19 cellular contexts compared by ENCODE assay signal in the genomic region with DNA sequence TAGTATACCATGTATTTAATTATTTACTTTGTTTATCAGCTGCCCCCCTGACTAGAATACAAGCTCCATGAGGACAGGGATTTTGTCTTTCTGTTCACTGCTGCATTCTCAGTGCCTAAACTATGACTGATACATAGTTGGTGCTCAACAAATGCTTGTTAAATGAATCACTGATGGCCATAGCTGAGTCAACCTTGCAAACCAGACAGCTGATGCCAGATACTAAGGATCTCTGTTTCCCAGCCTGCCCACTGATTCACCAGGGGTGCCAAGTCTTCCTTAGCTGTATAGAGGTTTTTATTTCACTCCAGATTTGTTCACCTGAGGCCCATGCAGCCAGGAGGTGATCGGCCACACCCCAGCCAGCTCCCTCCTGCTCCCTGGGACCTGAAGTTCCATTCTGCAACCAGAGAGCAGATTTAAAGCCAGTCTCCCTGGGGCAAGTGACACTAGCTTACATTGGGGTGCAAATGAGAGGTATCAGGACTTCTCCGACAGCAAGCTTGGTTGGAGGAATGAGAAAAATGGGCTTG.
A peak's percentile ranks its signal among the peaks of the same experiment; 100 is the strongest.
DNase-seq lines count a peak whose midpoint lies in the region; ATAC-seq, FAIRE-seq and TF ChIP-seq lines count a peak whose summit lies in the region.
"Had no signal": no experiment of that assay in that cellular context is flagged by ENCODE, and none has a peak within 500 bp of the region (broad histone marks: within the 10 kb centered on the region; RNA-seq: fewer than 3 reads in every experiment).

No MANE protein-coding gene starts in this region.

- intact Hi-C loops in vagina (cut with DNase I) (no loop called here), OCI-LY7 (cut with micrococcal nuclease; ENCODE audit: unreplicated experiment) (no loop called here)

- POLR2A ChIA-PET in OCI-LY7 (lab: Charles Lee): interaction anchor here (0.5 to 1.0 kb wide), 3 partner anchors 9 to 11 kb away, joined by 3 to 4 read pairs (median 3); no protein-coding TSS in a partner anchor

- H3K36me3 ChIP-seq in astrocyte (ENCODE audit: insufficient read depth, low read length) (no peaks in the 10 kb centered on the region), vagina (no peaks in the 10 kb centered on the region), OCI-LY7 (ENCODE audit: insufficient read depth, low read length) (no peaks in the 10 kb centered on the region)
- H3K36me3 ChIP-seq: Peyer's patch had no signal

- no peak overlapping the region for H2AFZ ChIP-seq in astrocyte (ENCODE audit: low read depth, low read length)
- H2AFZ ChIP-seq in OCI-LY7 (ENCODE audit: low read length): no peak overlapping the region

- BruUV-seq in OCI-LY7 (replicated peaks; lab: Mats Ljungman, UMichigan): no TSS peak

- no peak overlapping the region for H3K27ac Mint-ChIP-seq in astrocyte (ENCODE audit: unreplicated experiment)

- H3K27ac ChIP-seq in astrocyte (ENCODE audit: low read depth, low read length): no peak overlapping the region
- no peak overlapping the region for H3K27ac ChIP-seq in vagina
- no peak overlapping the region for H3K27ac ChIP-seq in OCI-LY7 (ENCODE audit: low read depth, low read length, poor library complexity, severe bottlenecking)
- H3K27ac ChIP-seq: A549, C4-2B, Peyer's patch had no signal

- no peaks in the 10 kb centered on the region for H3K79me2 ChIP-seq in astrocyte (ENCODE audit: insufficient read depth, low read length)
- no peaks in the 10 kb centered on the region for H3K79me2 ChIP-seq in OCI-LY7 (ENCODE audit: insufficient read depth, low read depth, low read length)

- H3K4me1 ChIP-seq in astrocyte (ENCODE audit: insufficient read depth, low read length): no peaks in the 10 kb centered on the region
- no peaks in the 10 kb centered on the region for H3K4me1 ChIP-seq in vagina
- H3K4me1 ChIP-seq in OCI-LY7 (ENCODE audit: insufficient read depth, low read length, poor library complexity, severe bottlenecking): no peaks in the 10 kb centered on the region
- H3K4me1 ChIP-seq: A549, Peyer's patch had no signal

- no peaks in the 10 kb centered on the region for H3K36me3 Mint-ChIP-seq in astrocyte (ENCODE audit: low read depth, unreplicated experiment)

- peaks cover 10% of the 10 kb centered on the region for H3K4me1 Mint-ChIP-seq in astrocyte (ENCODE audit: low read depth, unreplicated experiment)

- H3K27me3 ChIP-seq in astrocyte (ENCODE audit: insufficient read depth, low read length) (no peaks in the 10 kb centered on the region), vagina (no peaks in the 10 kb centered on the region)
- H3K27me3 ChIP-seq: Peyer's patch had no signal

- FAIRE-seq in astrocyte (lab: Jason Lieb, UNC): no peak
- FAIRE-seq: A549, H1 had no signal

- DNase-seq in D341Med (ENCODE audit: low spot score) (peak; percentile 1), HT1080 (ENCODE audit: low read depth) (peak; percentile 21), astrocyte (ENCODE audit: low read depth) (peak; percentile 2), iris pigment epithelial cell (ENCODE audit: low read depth) (peak; percentile 34), vagina (ENCODE audit: extremely low spot score in 2 of 2) (no peak), OCI-LY7 (ENCODE audit: low spot score) (no peak), 8988T (no peak)
- DNase-seq: DMS153, Karpas-422, NCI-H1417, NCI-H1930, NCI-H2171, NCI-H510A, NCI-H82, Peyer's patch had no signal

- no peak overlapping the region for H3K4me3 Mint-ChIP-seq in astrocyte (ENCODE audit: unreplicated experiment)

- H3K9ac ChIP-seq in astrocyte (ENCODE audit: low read length): no peak overlapping the region

- peaks cover 4% of the 10 kb centered on the region for H3K9me3 Mint-ChIP-seq in astrocyte (ENCODE audit: unreplicated experiment)

- TF ChIP-seq CTCF in astrocyte (IDR thresholded peaks at IDR 0.05; ENCODE audit: insufficient read depth, low read depth, low read length) (no peak), vagina (IDR thresholded peaks at IDR 0.05) (no peak), OCI-LY7 (conservative IDR thresholded peaks at IDR 0.05; ENCODE audit: low read length) (no peak)

- H3K4me3 ChIP-seq in astrocyte (ENCODE audit: insufficient read depth, low read depth, low read length) (no peak overlapping the region), vagina (no peak overlapping the region), OCI-LY7 (ENCODE audit: low read depth, low read length, poor library complexity, severe bottlenecking) (no peak overlapping the region)
- H3K4me3 ChIP-seq: A549, Peyer's patch had no signal

- ATAC-seq in GM21529 (IDR thresholded peaks at IDR 0.05; ENCODE audit: unreplicated experiment): no peak
- ATAC-seq: A549 had no signal

- no peaks in the 10 kb centered on the region for H4K20me1 ChIP-seq in astrocyte (ENCODE audit: insufficient read depth, low read length)
- H4K20me1 ChIP-seq in OCI-LY7 (ENCODE audit: insufficient read depth, low read length): no peaks in the 10 kb centered on the region; the same call in 1 of the 2 replicates

- no peaks in the 10 kb centered on the region for H3K9me3 ChIP-seq in astrocyte (ENCODE audit: insufficient read depth, low read depth, low read length)
- no peaks in the 10 kb centered on the region for H3K9me3 ChIP-seq in vagina
- no peaks in the 10 kb centered on the region for H3K9me3 ChIP-seq in OCI-LY7 (ENCODE audit: low read length)
- H3K9me3 ChIP-seq: Peyer's patch had no signal

- H3K4me2 ChIP-seq in astrocyte (ENCODE audit: low read length): no peak overlapping the region
- no peak overlapping the region for H3K4me2 ChIP-seq in OCI-LY7 (ENCODE audit: low read length)
- H3K4me2 ChIP-seq: A549 had no signal

- peaks cover 3% of the 10 kb centered on the region for H3K27me3 Mint-ChIP-seq in astrocyte (ENCODE audit: low read depth, unreplicated experiment)

- H3K9me2 ChIP-seq in OCI-LY7 (ENCODE audit: insufficient read depth, low read length): no peaks in the 10 kb centered on the region

- no peak for TF ChIP-seq POLR2A in vagina (IDR thresholded peaks at IDR 0.05)

- CTCF ChIA-PET in OCI-LY7 (lab: Charles Lee; ENCODE audit: unreplicated experiment): no interaction called here

Comparison
In these comparisons a context has a peak if more than half of its experiments do, and no peak if none do; other contexts are left out.
1. DNase-seq: peak in D341Med (single experiment), HT1080 (single experiment), astrocyte (single experiment) and iris pigment epithelial cell (single experiment); none in vagina (0 of 2), OCI-LY7 (single experiment) and 8988T (single experiment).